In genomic region chr10:22570733-22571430, GRCh38 we compare ENCODE assay signal across 19 cellular contexts.
DNase-seq lines count a peak whose midpoint lies in the region; ATAC-seq and TF ChIP-seq lines count a peak whose summit lies in the region.
"Had no signal": no experiment of that assay in that cellular context is flagged by ENCODE, and none has a peak within 500 bp of the region (broad histone marks: within the 10 kb centered on the region; RNA-seq: fewer than 3 reads in every experiment).

No MANE protein-coding gene starts in this region.

- no peak overlapping the region for H3K4me3 ChIP-seq in Jurkat, Clone E6-1 (ENCODE audit: low read length)
- H3K4me3 ChIP-seq in right lobe of liver: no peak overlapping the region
- H3K4me3 ChIP-seq: right atrium auricular region had no signal

- no peaks in the 10 kb centered on the region for H3K27me3 ChIP-seq in right lobe of liver
- H3K27me3 ChIP-seq: right atrium auricular region had no signal

- peak; percentile 45 for DNase-seq in activated naive CD4-positive, alpha-beta T cell treated with anti-CD3 and anti-CD28 coated beads for 36 hours
- no peak for DNase-seq in activated naive CD4-positive, alpha-beta T cell (lab: John Stamatoyannopoulos, UW)
- peak; percentile 68 for DNase-seq in Jurkat, Clone E6-1 (ENCODE audit: low read depth, low spot score)
- no peak for DNase-seq in activated naive CD8-positive, alpha-beta T cell treated with anti-CD3 and anti-CD28 coated beads, Interleukin-2, amount 50 U/mL, for 24 hours
- peak; percentile 36 for DNase-seq in stimulated activated CD8-positive, alpha-beta memory T cell treated with anti-CD3 and anti-CD28 coated beads, Interleukin-4, amount 100 ng/mL, for 48 hours
- DNase-seq in right lobe of liver (no peak), RWPE1 (ENCODE audit: low spot score) (no peak)
- DNase-seq: activated CD8-positive, alpha-beta memory T cell treated with anti-CD3 and anti-CD28 coated beads, Interleukin-2, amount 50 U/mL, for 4 hours; amygdala; COR-L47; EL; glutamatergic neuron; H7; left ventricle myocardium superior; NCI-H2029; SW 1271 had no signal

- H3K27ac Mint-ChIP-seq in activated naive CD4-positive, alpha-beta T cell treated with anti-CD3 and anti-CD28 coated beads for 36 hours: no peak overlapping the region
- peak overlapping the region; percentile 68 for H3K27ac Mint-ChIP-seq in activated naive CD8-positive, alpha-beta T cell treated with anti-CD3 and anti-CD28 coated beads, Interleukin-2, amount 50 U/mL, for 24 hours

- CTCF ChIA-PET in activated naive CD4-positive, alpha-beta T cell treated with anti-CD3 and anti-CD28 coated beads for 36 hours (lab: Charles Lee): no interaction called here
- CTCF ChIA-PET in RWPE1 (lab: Yijun Ruan, JAX): no interaction called here

- POLR2A ChIA-PET in RWPE1 (lab: Yijun Ruan, JAX; ENCODE audit: low non-redundant PET): no interaction called here

- H3K36me3 ChIP-seq in right lobe of liver: peaks cover 0 to 21% (median 2%) of the 10 kb centered on the region in 4 donors

- ATAC-seq in activated naive CD8-positive, alpha-beta T cell treated with anti-CD3 and anti-CD28 coated beads, Interleukin-2, amount 50 U/mL, for 24 hours: peak; percentile 86
- ATAC-seq in right lobe of liver (no peak), HG02840 (IDR thresholded peaks at IDR 0.05; ENCODE audit: low FRiP score, unreplicated experiment) (no peak)
- ATAC-seq: left ventricle myocardium superior had no signal

- intact Hi-C loops in activated naive CD4-positive, alpha-beta T cell treated with anti-CD3 and anti-CD28 coated beads for 36 hours (cut with micrococcal nuclease): loop anchor here (5.0 kb wide), 2 partner anchors 276 to 569 kb away; partner anchors contain the start of gene DNAJC1
- intact Hi-C loops in right lobe of liver (cut with DNase I): loop anchor here in 1 of 2 donors (10.0 kb wide), 1 partner anchor 414 kb away; no protein-coding TSS in a partner anchor

- TF ChIP-seq CTCF in right lobe of liver (IDR thresholded peaks at IDR 0.05): no peak
- TF ChIP-seq CTCF in RWPE1 (conservative IDR thresholded peaks at IDR 0.05; ENCODE audit: low read depth): no peak

- H3K36me3 Mint-ChIP-seq in activated naive CD4-positive, alpha-beta T cell treated with anti-CD3 and anti-CD28 coated beads for 36 hours (ENCODE audit: low read depth): peaks cover 35% of the 10 kb centered on the region
- peaks cover 55% of the 10 kb centered on the region for H3K36me3 Mint-ChIP-seq in activated naive CD8-positive, alpha-beta T cell treated with anti-CD3 and anti-CD28 coated beads, Interleukin-2, amount 50 U/mL, for 24 hours (ENCODE audit: low read depth)

- peaks cover 32% of the 10 kb centered on the region for H3K4me1 Mint-ChIP-seq in activated naive CD4-positive, alpha-beta T cell treated with anti-CD3 and anti-CD28 coated beads for 36 hours (ENCODE audit: low read depth)
- peaks cover 52% of the 10 kb centered on the region for H3K4me1 Mint-ChIP-seq in activated naive CD8-positive, alpha-beta T cell treated with anti-CD3 and anti-CD28 coated beads, Interleukin-2, amount 50 U/mL, for 24 hours

- H3K4me3 Mint-ChIP-seq in activated naive CD4-positive, alpha-beta T cell treated with anti-CD3 and anti-CD28 coated beads for 36 hours: no peak overlapping the region
- no peak overlapping the region for H3K4me3 Mint-ChIP-seq in activated naive CD8-positive, alpha-beta T cell treated with anti-CD3 and anti-CD28 coated beads, Interleukin-2, amount 50 U/mL, for 24 hours

- H3K27ac ChIP-seq in right lobe of liver: no peak overlapping the region
- H3K27ac ChIP-seq in RWPE1: no peak overlapping the region
- H3K27ac ChIP-seq: KMS-11, right atrium auricular region had no signal

- no peak for TF ChIP-seq POLR2A in right lobe of liver (IDR thresholded peaks at IDR 0.05)

- H3K4me1 ChIP-seq in right lobe of liver: peaks cover 0 to 5% (median 0%) of the 10 kb centered on the region in 4 donors
- H3K4me1 ChIP-seq: right atrium auricular region had no signal

- no peaks in the 10 kb centered on the region for H3K9me3 Mint-ChIP-seq in activated naive CD4-positive, alpha-beta T cell treated with anti-CD3 and anti-CD28 coated beads for 36 hours
- H3K9me3 Mint-ChIP-seq in activated naive CD8-positive, alpha-beta T cell treated with anti-CD3 and anti-CD28 coated beads, Interleukin-2, amount 50 U/mL, for 24 hours: no peaks in the 10 kb centered on the region

- 58% methylated on average over 6 of the region's 6 CpGs for WGBS in right lobe of liver (ENCODE audit: insufficient coverage, low coverage, low lambda C conversion rate, missing lambda C conversion rate)

- H3K27me3 Mint-ChIP-seq in activated naive CD4-positive, alpha-beta T cell treated with anti-CD3 and anti-CD28 coated beads for 36 hours (ENCODE audit: low read depth): no peaks in the 10 kb centered on the region
- H3K27me3 Mint-ChIP-seq in activated naive CD8-positive, alpha-beta T cell treated with anti-CD3 and anti-CD28 coated beads, Interleukin-2, amount 50 U/mL, for 24 hours: no peaks in the 10 kb centered on the region

- no peaks in the 10 kb centered on the region for H3K9me3 ChIP-seq in right lobe of liver
- H3K9me3 ChIP-seq: right atrium auricular region had no signal

Comparison
In these comparisons a context has a peak if more than half of its experiments do, and no peak if none do; other contexts are left out.
1. DNase-seq: peak in activated naive CD4-positive, alpha-beta T cell treated with anti-CD3 and anti-CD28 coated beads for 36 hours (single experiment), Jurkat, Clone E6-1 (single experiment) and stimulated activated CD8-positive, alpha-beta memory T cell treated with anti-CD3 and anti-CD28 coated beads, Interleukin-4, amount 100 ng/mL, for 48 hours (single experiment); none in activated naive CD4-positive, alpha-beta T cell (0 of 4), activated naive CD8-positive, alpha-beta T cell treated with anti-CD3 and anti-CD28 coated beads, Interleukin-2, amount 50 U/mL, for 24 hours (single experiment), right lobe of liver (0 of 3) and RWPE1 (single experiment).